ENCODE assay signal across 1 cellular context in the genomic region with DNA sequence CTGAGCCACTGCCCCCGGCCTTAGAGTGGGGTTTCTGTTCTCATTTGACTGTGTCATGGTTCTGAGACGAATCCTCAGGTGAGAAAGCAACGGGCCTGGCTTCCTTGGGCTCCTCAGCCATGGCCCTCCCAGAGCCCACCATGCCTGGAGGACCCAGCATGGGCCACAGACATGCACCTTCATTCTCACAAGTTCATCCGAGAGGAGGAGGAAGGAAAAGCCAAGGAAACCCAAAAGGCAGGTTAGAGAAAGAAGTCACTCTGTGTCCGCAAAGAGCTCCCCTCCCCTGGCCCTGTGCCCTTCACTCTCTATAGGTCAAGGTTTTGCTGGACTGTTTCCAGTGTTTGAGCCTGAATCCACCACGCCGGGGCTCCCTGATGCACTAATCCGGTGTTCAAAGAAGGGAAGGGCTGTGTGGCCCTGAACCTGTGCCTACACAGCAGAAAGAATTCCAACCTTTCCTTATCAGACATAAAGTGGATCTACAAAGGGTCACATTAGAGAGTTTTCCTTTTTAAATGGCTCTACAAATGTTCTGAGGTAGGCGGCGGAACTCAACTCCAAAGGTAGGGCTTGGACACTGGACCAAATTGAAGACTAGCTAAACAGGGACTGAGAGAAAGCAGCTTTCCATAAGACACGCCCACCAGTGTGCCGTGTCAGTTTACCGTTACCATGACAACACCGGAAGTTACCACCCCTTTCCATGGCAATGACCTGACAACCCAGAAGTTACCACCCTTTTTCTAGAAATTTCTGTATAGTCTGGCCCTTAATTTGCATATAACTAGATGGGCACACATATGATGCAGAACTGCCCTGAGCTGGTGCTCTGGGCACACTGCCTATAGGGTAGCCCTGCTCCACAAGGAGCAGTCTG.
A peak's percentile ranks its signal among the peaks of the same experiment; 100 is the strongest.
TF ChIP-seq lines count a peak whose summit lies in the region.

No MANE protein-coding gene starts in this region.

TF ChIP-seq in HepG2, 621 proteins besides CTCF, POLR2A, EP300 and RAD21 (continued from another document and continues in another):
- TF ChIP-seq, protein P1, sequence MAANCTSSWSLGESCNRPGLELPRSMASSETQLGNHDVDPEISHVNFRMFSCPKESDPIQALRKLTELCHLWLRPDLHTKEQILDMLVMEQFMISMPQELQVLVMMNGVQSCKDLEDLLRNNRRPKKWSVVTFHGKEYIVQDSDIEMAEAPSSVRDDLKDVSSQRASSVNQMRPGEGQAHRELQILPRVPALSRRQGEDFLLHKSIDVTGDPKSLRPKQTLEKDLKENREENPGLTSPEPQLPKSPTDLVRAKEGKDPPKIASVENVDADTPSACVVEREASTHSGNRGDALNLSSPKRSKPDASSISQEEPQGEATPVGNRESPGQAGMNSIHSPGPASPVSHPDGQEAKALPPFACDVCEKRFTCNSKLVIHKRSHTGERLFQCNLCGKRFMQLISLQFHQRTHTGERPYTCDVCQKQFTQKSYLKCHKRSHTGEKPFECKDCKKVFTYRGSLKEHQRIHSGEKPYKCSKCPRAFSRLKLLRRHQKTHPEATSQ (CRISPR knock-in tag; IDR thresholded peaks at IDR 0.05; ENCODE audit: borderline replicate concordance), result 0 out of 2 replicates have a peak, but pooled peaks have one; percentile 56
- peak; percentile 85 for TF ChIP-seq NR2C2 (CRISPR knock-in tag; IDR thresholded peaks at IDR 0.05; ENCODE audit: borderline replicate concordance)
- TF ChIP-seq HOMEZ (CRISPR knock-in tag; IDR thresholded peaks at IDR 0.05; ENCODE audit: low read depth), result peak; percentile 63; the same call in 1 of the 2 replicates
- TF ChIP-seq TERF1 (CRISPR knock-in tag; IDR thresholded peaks at IDR 0.05), result no peak
- TF ChIP-seq TEAD2 (CRISPR knock-in tag; IDR thresholded peaks at IDR 0.05), result no peak
- TF ChIP-seq PHF21A (CRISPR knock-in tag; IDR thresholded peaks at IDR 0.05), result peak; percentile 73; the same call in 1 of the 2 replicates
- TF ChIP-seq NCOR1 (IDR thresholded peaks at IDR 0.05; ENCODE audit: borderline replicate concordance, low read length), result peak; percentile 80; the same call in 1 of the 2 replicates
- TF ChIP-seq, protein P2, sequence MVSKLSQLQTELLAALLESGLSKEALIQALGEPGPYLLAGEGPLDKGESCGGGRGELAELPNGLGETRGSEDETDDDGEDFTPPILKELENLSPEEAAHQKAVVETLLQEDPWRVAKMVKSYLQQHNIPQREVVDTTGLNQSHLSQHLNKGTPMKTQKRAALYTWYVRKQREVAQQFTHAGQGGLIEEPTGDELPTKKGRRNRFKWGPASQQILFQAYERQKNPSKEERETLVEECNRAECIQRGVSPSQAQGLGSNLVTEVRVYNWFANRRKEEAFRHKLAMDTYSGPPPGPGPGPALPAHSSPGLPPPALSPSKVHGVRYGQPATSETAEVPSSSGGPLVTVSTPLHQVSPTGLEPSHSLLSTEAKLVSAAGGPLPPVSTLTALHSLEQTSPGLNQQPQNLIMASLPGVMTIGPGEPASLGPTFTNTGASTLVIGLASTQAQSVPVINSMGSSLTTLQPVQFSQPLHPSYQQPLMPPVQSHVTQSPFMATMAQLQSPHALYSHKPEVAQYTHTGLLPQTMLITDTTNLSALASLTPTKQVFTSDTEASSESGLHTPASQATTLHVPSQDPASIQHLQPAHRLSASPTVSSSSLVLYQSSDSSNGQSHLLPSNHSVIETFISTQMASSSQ (IDR thresholded peaks at IDR 0.05; ENCODE audit: low read depth), result no peak
- TF ChIP-seq, protein P2 (CRISPR knock-in tag; IDR thresholded peaks at IDR 0.05; ENCODE audit: borderline replicate concordance), result peak; percentile 56; the same call in 1 of the 2 replicates
- TF ChIP-seq ZNF547 (CRISPR knock-in tag; IDR thresholded peaks at IDR 0.05), result peak; percentile 70; the same call in 1 of the 2 replicates
- no peak; the same call in 1 of the 2 replicates for TF ChIP-seq ZNF44 (CRISPR knock-in tag; IDR thresholded peaks at IDR 0.05)
- TF ChIP-seq, protein P3, sequence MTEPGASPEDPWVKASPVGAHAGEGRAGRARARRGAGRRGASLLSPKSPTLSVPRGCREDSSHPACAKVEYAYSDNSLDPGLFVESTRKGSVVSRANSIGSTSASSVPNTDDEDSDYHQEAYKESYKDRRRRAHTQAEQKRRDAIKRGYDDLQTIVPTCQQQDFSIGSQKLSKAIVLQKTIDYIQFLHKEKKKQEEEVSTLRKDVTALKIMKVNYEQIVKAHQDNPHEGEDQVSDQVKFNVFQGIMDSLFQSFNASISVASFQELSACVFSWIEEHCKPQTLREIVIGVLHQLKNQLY (CRISPR knock-in tag; IDR thresholded peaks at IDR 0.05), result peak; percentile 80
- TF ChIP-seq ZNF670 (CRISPR knock-in tag; IDR thresholded peaks at IDR 0.05; ENCODE audit: borderline replicate concordance), result 0 out of 2 replicates have a peak, but pooled peaks have one; percentile 70
- TF ChIP-seq ZBTB38 (CRISPR knock-in tag; IDR thresholded peaks at IDR 0.05), result peak; percentile 19; the same call in 1 of the 2 replicates
- TF ChIP-seq SP4 (CRISPR knock-in tag; IDR thresholded peaks at IDR 0.05), result peak; percentile 71; the same call in 1 of the 2 replicates
- TF ChIP-seq, protein P4, sequence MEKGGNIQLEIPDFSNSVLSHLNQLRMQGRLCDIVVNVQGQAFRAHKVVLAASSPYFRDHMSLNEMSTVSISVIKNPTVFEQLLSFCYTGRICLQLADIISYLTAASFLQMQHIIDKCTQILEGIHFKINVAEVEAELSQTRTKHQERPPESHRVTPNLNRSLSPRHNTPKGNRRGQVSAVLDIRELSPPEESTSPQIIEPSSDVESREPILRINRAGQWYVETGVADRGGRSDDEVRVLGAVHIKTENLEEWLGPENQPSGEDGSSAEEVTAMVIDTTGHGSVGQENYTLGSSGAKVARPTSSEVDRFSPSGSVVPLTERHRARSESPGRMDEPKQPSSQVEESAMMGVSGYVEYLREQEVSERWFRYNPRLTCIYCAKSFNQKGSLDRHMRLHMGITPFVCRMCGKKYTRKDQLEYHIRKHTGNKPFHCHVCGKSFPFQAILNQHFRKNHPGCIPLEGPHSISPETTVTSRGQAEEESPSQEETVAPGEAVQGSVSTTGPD (CRISPR knock-in tag; IDR thresholded peaks at IDR 0.05), result no peak
- TF ChIP-seq IRF2 (CRISPR knock-in tag; IDR thresholded peaks at IDR 0.05), result peak; percentile 74
- TF ChIP-seq ZNF276 (CRISPR knock-in tag; IDR thresholded peaks at IDR 0.05; ENCODE audit: low read depth), result no peak; the same call in 1 of the 2 replicates
- no peak for TF ChIP-seq REXO4 (CRISPR knock-in tag; IDR thresholded peaks at IDR 0.05; ENCODE audit: borderline replicate concordance)
- TF ChIP-seq KLF15 (CRISPR knock-in tag; IDR thresholded peaks at IDR 0.05; ENCODE audit: borderline replicate concordance), result no peak
- peak; percentile 43; the same call in 1 of the 2 replicates for TF ChIP-seq NRL (CRISPR knock-in tag; IDR thresholded peaks at IDR 0.05; ENCODE audit: borderline replicate concordance)
- TF ChIP-seq PAWR (CRISPR knock-in tag; IDR thresholded peaks at IDR 0.05; ENCODE audit: borderline replicate concordance), result no peak
- peak; percentile 28; the same call in 1 of the 2 replicates for TF ChIP-seq SKIL (CRISPR knock-in tag; IDR thresholded peaks at IDR 0.05; ENCODE audit: borderline replicate concordance)
- TF ChIP-seq DRAP1 (CRISPR knock-in tag; IDR thresholded peaks at IDR 0.05), result 0 out of 2 replicates have a peak, but pooled peaks have one; percentile 23
- TF ChIP-seq HMG20B (CRISPR knock-in tag; conservative IDR thresholded peaks at IDR 0.05), result 0 out of 2 replicates have a peak, but pooled peaks have one; percentile 26
- TF ChIP-seq NR2F2 (IDR thresholded peaks at IDR 0.05; ENCODE audit: borderline replicate concordance, low read depth), result peak; percentile 91
- TF ChIP-seq SKI (IDR thresholded peaks at IDR 0.05; ENCODE audit: partially characterized antibody), result peak; percentile 46
- TF ChIP-seq ZNF343 (CRISPR knock-in tag; IDR thresholded peaks at IDR 0.05), result peak; percentile 75; the same call in 1 of the 2 replicates
- TF ChIP-seq, protein P5, sequence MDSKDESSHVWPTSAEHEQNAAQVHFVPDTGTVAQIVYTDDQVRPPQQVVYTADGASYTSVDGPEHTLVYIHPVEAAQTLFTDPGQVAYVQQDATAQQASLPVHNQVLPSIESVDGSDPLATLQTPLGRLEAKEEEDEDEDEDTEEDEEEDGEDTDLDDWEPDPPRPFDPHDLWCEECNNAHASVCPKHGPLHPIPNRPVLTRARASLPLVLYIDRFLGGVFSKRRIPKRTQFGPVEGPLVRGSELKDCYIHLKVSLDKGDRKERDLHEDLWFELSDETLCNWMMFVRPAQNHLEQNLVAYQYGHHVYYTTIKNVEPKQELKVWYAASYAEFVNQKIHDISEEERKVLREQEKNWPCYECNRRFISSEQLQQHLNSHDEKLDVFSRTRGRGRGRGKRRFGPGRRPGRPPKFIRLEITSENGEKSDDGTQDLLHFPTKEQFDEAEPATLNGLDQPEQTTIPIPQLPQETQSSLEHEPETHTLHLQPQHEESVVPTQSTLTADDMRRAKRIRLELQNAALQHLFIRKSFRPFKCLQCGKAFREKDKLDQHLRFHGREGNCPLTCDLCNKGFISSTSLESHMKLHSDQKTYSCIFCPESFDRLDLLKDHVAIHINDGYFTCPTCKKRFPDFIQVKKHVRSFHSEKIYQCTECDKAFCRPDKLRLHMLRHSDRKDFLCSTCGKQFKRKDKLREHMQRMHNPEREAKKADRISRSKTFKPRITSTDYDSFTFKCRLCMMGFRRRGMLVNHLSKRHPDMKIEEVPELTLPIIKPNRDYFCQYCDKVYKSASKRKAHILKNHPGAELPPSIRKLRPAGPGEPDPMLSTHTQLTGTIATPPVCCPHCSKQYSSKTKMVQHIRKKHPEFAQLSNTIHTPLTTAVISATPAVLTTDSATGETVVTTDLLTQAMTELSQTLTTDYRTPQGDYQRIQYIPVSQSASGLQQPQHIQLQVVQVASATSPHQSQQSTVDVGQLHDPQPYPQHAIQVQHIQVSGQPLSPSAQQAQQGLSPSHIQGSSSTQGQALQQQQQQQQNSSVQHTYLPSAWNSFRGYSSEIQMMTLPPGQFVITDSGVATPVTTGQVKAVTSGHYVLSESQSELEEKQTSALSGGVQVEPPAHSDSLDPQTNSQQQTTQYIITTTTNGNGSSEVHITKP (CRISPR knock-in tag; IDR thresholded peaks at IDR 0.05; ENCODE audit: low read depth), result 0 out of 2 replicates have a peak, but pooled peaks have one; percentile 13
- peak; percentile 5; the same call in 1 of the 2 replicates for TF ChIP-seq HHEX (CRISPR knock-in tag; IDR thresholded peaks at IDR 0.05)
- TF ChIP-seq TOPORS (CRISPR knock-in tag; IDR thresholded peaks at IDR 0.05), result no peak
